In genomic region chr1:111725192-111725591, GRCh38 we compare ENCODE assay signal across 1 cellular context.
TF ChIP-seq lines count a peak whose summit lies in the region.

No MANE protein-coding gene starts in this region.

TF ChIP-seq in GM23338, 12 proteins besides CTCF, POLR2A, EP300 and RAD21 (continued from another document):
- no peak for TF ChIP-seq ZNF462 (CRISPR knock-in tag; IDR thresholded peaks at IDR 0.05)
TF ChIP-seq in GM23338: peak in this region for 0.
